18 cellular contexts compared by ENCODE assay signal in genomic region chr2:127986548-127987079, GRCh38.
"Had no signal": no experiment of that assay in that cellular context is flagged by ENCODE, and none has a peak within 500 bp of the region (broad histone marks: within the 10 kb centered on the region; RNA-seq: fewer than 3 reads in every experiment).

No MANE protein-coding gene starts in this region.

- H3K4me1 Mint-ChIP-seq: activated naive CD8-positive, alpha-beta T cell treated with anti-CD3 and anti-CD28 coated beads, Interleukin-2, amount 50 U/mL, for 24 hours had no signal

- H3K27me3 Mint-ChIP-seq: activated naive CD8-positive, alpha-beta T cell treated with anti-CD3 and anti-CD28 coated beads, Interleukin-2, amount 50 U/mL, for 24 hours; effector memory CD8-positive, alpha-beta T cell; memory B cell had no signal

- H3K27ac Mint-ChIP-seq: activated naive CD8-positive, alpha-beta T cell treated with anti-CD3 and anti-CD28 coated beads, Interleukin-2, amount 50 U/mL, for 24 hours; memory B cell; natural killer cell had no signal

- H3K9me3 ChIP-seq: stomach, testis, upper lobe of left lung had no signal

- H3K27me3 ChIP-seq: stomach, testis, upper lobe of left lung had no signal

- H3K4me3 Mint-ChIP-seq: activated naive CD8-positive, alpha-beta T cell treated with anti-CD3 and anti-CD28 coated beads, Interleukin-2, amount 50 U/mL, for 24 hours; effector memory CD8-positive, alpha-beta T cell; memory B cell; natural killer cell had no signal

- H3K9me3 Mint-ChIP-seq: activated naive CD8-positive, alpha-beta T cell treated with anti-CD3 and anti-CD28 coated beads, Interleukin-2, amount 50 U/mL, for 24 hours; effector memory CD8-positive, alpha-beta T cell; memory B cell; natural killer cell had no signal

- DNase-seq: activated CD4-positive, alpha-beta T cell treated with anti-CD3 and anti-CD28 coated beads, Interleukin-2, amount 50 U/mL, for 48 hours; activated CD4-positive, CD25-positive, alpha-beta regulatory T cell treated with anti-CD3 and anti-CD28 coated beads, Interleukin-2, amount 50 U/mL, for 72 hours; activated naive CD4-positive, alpha-beta T cell; activated naive CD8-positive, alpha-beta T cell treated with anti-CD3 and anti-CD28 coated beads, Interleukin-2, amount 50 U/mL, for 24 hours; dermis blood vessel endothelial cell; effector memory CD8-positive, alpha-beta T cell; foreskin melanocyte; islet precursor cell; natural killer cell; right cardiac atrium; stomach; T1000; testis had no signal

- H3K4me3 ChIP-seq: SK-N-MC, stomach, testis, upper lobe of left lung had no signal

- H3K4me1 ChIP-seq: testis, upper lobe of left lung had no signal

- H3K27ac ChIP-seq: epithelial cell of prostate, SK-N-MC, stomach, testis, upper lobe of left lung had no signal

- ATAC-seq: activated naive CD8-positive, alpha-beta T cell treated with anti-CD3 and anti-CD28 coated beads, Interleukin-2, amount 50 U/mL, for 24 hours; effector memory CD8-positive, alpha-beta T cell; left lobe of liver; natural killer cell had no signal
